ENCODE assay signal across 10 cellular contexts in the genomic region with DNA sequence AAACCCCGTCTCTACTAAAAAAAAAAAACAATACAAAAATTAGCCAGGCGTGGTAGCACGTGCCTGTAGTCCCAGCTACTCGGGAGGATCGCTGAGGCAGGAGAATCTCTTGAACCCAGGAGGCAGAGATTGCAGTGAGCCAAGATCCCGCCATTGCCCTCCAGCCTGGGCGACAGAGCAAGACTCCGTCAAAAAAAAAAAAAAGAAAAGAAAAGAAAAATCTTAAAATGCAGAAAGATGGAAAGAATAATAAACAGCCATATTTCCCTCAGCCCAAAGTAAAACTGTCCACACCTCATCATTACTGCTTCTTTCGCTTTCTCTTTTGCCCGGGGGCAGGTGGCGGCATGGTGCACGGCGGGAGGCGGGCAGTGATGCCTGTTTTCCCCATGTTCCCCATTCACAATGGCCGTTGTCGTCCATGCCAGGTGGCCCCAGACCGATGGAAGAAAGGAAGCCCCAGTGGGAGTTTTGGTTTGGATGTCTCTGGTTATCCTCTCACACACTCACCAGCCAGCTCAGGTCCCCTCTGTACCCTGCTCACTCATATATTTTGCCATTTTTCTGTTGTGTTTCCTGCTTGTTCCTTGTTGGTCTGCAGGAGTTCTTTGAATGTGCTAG. TPM values are rescaled to one million over a fixed set of nuclear protein-coding genes. Genes with fewer than 3 reads are reported as not detected.
DNase-seq lines count a peak whose midpoint lies in the region; ATAC-seq and TF ChIP-seq lines count a peak whose summit lies in the region.
"Had no signal": no experiment of that assay in that cellular context is flagged by ENCODE, and none has a peak within 500 bp of the region (broad histone marks: within the 10 kb centered on the region; RNA-seq: fewer than 3 reads in every experiment).

No MANE protein-coding gene starts in this region.

- H3K4me2 ChIP-seq in mammary epithelial cell (ENCODE audit: insufficient read depth, low read depth, low read length), result no peak overlapping the region

- DNase-seq in breast epithelium (ENCODE audit: low spot score in 2 of 2) (peak in 1 of 2 donors; percentile 39), mammary epithelial cell (no peak), lung (ENCODE audit: low spot score) (no peak), WTC11 (ENCODE audit: low spot score) (no peak)
- DNase-seq in activated CD8-positive, alpha-beta memory T cell treated with anti-CD3 and anti-CD28 coated beads for 24 hours, result peak; percentile 77
- DNase-seq: left ventricle myocardium inferior had no signal

- no peak overlapping the region for H3K9ac ChIP-seq in mammary epithelial cell (ENCODE audit: insufficient read depth, low read length)

- H4K20me1 ChIP-seq in mammary epithelial cell (ENCODE audit: insufficient read depth, low read length), result no peaks in the 10 kb centered on the region

- H3K36me3 ChIP-seq in breast epithelium (no peaks in the 10 kb centered on the region), mammary epithelial cell (ENCODE audit: insufficient read depth, low read length) (no peaks in the 10 kb centered on the region), lung (ENCODE audit: control insufficient read depth in 2 of 2, insufficient read depth in 2 of 2, low read length in 2 of 2) (no peaks in the 10 kb centered on the region)
- H3K36me3 ChIP-seq: ascending aorta, left ventricle myocardium inferior had no signal

- CTCF ChIA-PET in mammary epithelial cell (lab: Charles Lee; ENCODE audit: low non-redundant PET) (no interaction called here), WTC11 (lab: Charles Lee) (interaction anchor here (1.1 kb wide), 1 partner anchor 43 kb away, joined by 3 read pairs; no protein-coding TSS in a partner anchor)

- in situ Hi-C loops in mammary epithelial cell (cut with MboI; ENCODE audit: low sequenced_read_pairs in 2 of 2), result no loop called here

- H2AFZ ChIP-seq in mammary epithelial cell (ENCODE audit: low read depth, low read length), result no peak overlapping the region

- ATAC-seq in lung (ENCODE audit: insufficient read depth, low FRiP score) (peak; percentile 19), GM21381 (IDR thresholded peaks at IDR 0.05; ENCODE audit: unreplicated experiment) (no peak), HG03108 (IDR thresholded peaks at IDR 0.05; ENCODE audit: unreplicated experiment) (no peak), GM18907 (IDR thresholded peaks at IDR 0.05; ENCODE audit: unreplicated experiment) (no peak), WTC11 (no peak)

- H3K4me1 ChIP-seq in breast epithelium (no peaks in the 10 kb centered on the region), mammary epithelial cell (ENCODE audit: insufficient read depth, low read length) (peaks cover 6% of the 10 kb centered on the region), lung (ENCODE audit: control insufficient read depth in 2 of 2, insufficient read depth in 2 of 2, low read length in 2 of 2) (peaks cover 0 to 4% of the 10 kb centered on the region in 2 donors)
- H3K4me1 ChIP-seq: ascending aorta, left ventricle myocardium inferior had no signal

- H3K27ac ChIP-seq in breast epithelium, result no peak overlapping the region
- no peak overlapping the region for H3K27ac ChIP-seq in mammary epithelial cell (ENCODE audit: insufficient read depth, low read depth, low read length)
- H3K27ac ChIP-seq in lung (ENCODE audit: low read depth in 1 of 2, low read length in 1 of 2), result no peak overlapping the region
- H3K27ac ChIP-seq: ascending aorta, left ventricle myocardium inferior had no signal

- peaks cover 9% of the 10 kb centered on the region for H3K9me3 Mint-ChIP-seq in WTC11

- 74% methylated on average over 15 of the region's 17 CpGs for WGBS in mammary epithelial cell (ENCODE audit: low coverage, missing lambda C conversion rate)
- WGBS in lung, 2 donors, result 54 to 58% methylated on average over 17 of the region's 17 CpGs

- TF ChIP-seq CTCF in breast epithelium (IDR thresholded peaks at IDR 0.05) (no peak), mammary epithelial cell (conservative IDR thresholded peaks at IDR 0.05 in 1 of 2, IDR thresholded peaks at IDR 0.05 in 1 of 2; ENCODE audit: extremely low read depth in 1 of 2, insufficient read depth in 1 of 2, low read depth in 1 of 2, low read length in 2 of 2) (no peak), lung (IDR thresholded peaks at IDR 0.05; ENCODE audit: control extremely low read depth, extremely low read depth) (no peak), WTC11 (IDR thresholded peaks at IDR 0.05) (no peak)

- no peak overlapping the region for H3K4me3 Mint-ChIP-seq in WTC11

- intact Hi-C loops in breast epithelium (cut with DNase I; ENCODE audit: low total_unique reads) (loop anchor here (1.0 kb wide), 1 partner anchor 12 kb away; no protein-coding TSS in a partner anchor), mammary epithelial cell (cut with micrococcal nuclease) (no loop called here)

- H3K27me3 ChIP-seq in breast epithelium (no peaks in the 10 kb centered on the region), mammary epithelial cell (ENCODE audit: insufficient read depth, low read length) (no peaks in the 10 kb centered on the region), lung (ENCODE audit: control insufficient read depth, insufficient read depth) (no peaks in the 10 kb centered on the region)
- H3K27me3 ChIP-seq: ascending aorta had no signal

- no peaks in the 10 kb centered on the region for H3K79me2 ChIP-seq in mammary epithelial cell (ENCODE audit: insufficient read depth, low read length)

- H3K9me3 ChIP-seq in breast epithelium (no peaks in the 10 kb centered on the region), mammary epithelial cell (replicated peaks; ENCODE audit: insufficient read depth, low read length) (no peaks in the 10 kb centered on the region), lung (ENCODE audit: control insufficient read depth in 2 of 2, insufficient read depth in 1 of 2, low read length in 1 of 2) (peaks cover 0 to 2% of the 10 kb centered on the region in 2 donors)
- H3K9me3 ChIP-seq: ascending aorta, left ventricle myocardium inferior had no signal

- H3K27ac Mint-ChIP-seq in WTC11, result no peak overlapping the region

- no peaks in the 10 kb centered on the region for H3K36me3 Mint-ChIP-seq in WTC11

- H3K4me3 ChIP-seq in breast epithelium (peak overlapping the region in 2 of 3 donors; percentile 30 to 54), mammary epithelial cell (replicated peaks in 1 of 3; ENCODE audit: insufficient read depth in 1 of 3, low read depth in 2 of 3, low read length in 3 of 3) (no peak overlapping the region), lung (no peak overlapping the region)
- H3K4me3 ChIP-seq: ascending aorta, left ventricle myocardium inferior had no signal

- TF ChIP-seq POLR2A in breast epithelium (IDR thresholded peaks at IDR 0.05), result no peak

- POLR2A ChIA-PET in WTC11 (lab: Charles Lee), result no interaction called here

- H3K27me3 Mint-ChIP-seq in WTC11 (ENCODE audit: low read depth), result peaks cover 8% of the 10 kb centered on the region

- peaks cover 25% of the 10 kb centered on the region for H3K4me1 Mint-ChIP-seq in WTC11

- dilution Hi-C loops in mammary epithelial cell (cut with HindIII; ENCODE audit: low sequenced_read_pairs), result no loop called here

- no TSS peak for BruUV-seq in mammary epithelial cell (replicated peaks; lab: Mats Ljungman, UMichigan)

TF ChIP-seq in WTC11, 78 proteins besides CTCF, POLR2A, EP300 and RAD21 (continues in another document):
- TF ChIP-seq ZNF219 (CRISPR knock-in tag; IDR thresholded peaks at IDR 0.05; ENCODE audit: borderline replicate concordance) (no peak), TEAD4 (CRISPR knock-in tag; IDR thresholded peaks at IDR 0.05) (no peak)
- TF ChIP-seq, protein P1, sequence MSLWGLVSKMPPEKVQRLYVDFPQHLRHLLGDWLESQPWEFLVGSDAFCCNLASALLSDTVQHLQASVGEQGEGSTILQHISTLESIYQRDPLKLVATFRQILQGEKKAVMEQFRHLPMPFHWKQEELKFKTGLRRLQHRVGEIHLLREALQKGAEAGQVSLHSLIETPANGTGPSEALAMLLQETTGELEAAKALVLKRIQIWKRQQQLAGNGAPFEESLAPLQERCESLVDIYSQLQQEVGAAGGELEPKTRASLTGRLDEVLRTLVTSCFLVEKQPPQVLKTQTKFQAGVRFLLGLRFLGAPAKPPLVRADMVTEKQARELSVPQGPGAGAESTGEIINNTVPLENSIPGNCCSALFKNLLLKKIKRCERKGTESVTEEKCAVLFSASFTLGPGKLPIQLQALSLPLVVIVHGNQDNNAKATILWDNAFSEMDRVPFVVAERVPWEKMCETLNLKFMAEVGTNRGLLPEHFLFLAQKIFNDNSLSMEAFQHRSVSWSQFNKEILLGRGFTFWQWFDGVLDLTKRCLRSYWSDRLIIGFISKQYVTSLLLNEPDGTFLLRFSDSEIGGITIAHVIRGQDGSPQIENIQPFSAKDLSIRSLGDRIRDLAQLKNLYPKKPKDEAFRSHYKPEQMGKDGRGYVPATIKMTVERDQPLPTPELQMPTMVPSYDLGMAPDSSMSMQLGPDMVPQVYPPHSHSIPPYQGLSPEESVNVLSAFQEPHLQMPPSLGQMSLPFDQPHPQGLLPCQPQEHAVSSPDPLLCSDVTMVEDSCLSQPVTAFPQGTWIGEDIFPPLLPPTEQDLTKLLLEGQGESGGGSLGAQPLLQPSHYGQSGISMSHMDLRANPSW (CRISPR knock-in tag; conservative IDR thresholded peaks at IDR 0.05; ENCODE audit: low read depth), result no peak
- TF ChIP-seq, protein P2, sequence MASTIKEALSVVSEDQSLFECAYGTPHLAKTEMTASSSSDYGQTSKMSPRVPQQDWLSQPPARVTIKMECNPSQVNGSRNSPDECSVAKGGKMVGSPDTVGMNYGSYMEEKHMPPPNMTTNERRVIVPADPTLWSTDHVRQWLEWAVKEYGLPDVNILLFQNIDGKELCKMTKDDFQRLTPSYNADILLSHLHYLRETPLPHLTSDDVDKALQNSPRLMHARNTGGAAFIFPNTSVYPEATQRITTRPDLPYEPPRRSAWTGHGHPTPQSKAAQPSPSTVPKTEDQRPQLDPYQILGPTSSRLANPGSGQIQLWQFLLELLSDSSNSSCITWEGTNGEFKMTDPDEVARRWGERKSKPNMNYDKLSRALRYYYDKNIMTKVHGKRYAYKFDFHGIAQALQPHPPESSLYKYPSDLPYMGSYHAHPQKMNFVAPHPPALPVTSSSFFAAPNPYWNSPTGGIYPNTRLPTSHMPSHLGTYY (CRISPR knock-in tag; IDR thresholded peaks at IDR 0.05), result no peak

RNA-seq across cellular contexts. Expression of a gene that starts 37.0 kb away (rescaled TPM):
- total RNA-seq in breast epithelium, result 100 to 1,000 TPM in 1 of 3 donors, 10 to 100 TPM in 2; 37.3 to 151 (median 52.4) TPM
- total RNA-seq in mammary epithelial cell, result 10 to 100 TPM; 31.0 to 34.5 TPM
- 35.9 TPM for polyA plus RNA-seq in mammary epithelial cell
- polyA minus RNA-seq in mammary epithelial cell, result 11.5 TPM
- 10 to 100 TPM; 18.7 to 59.1 TPM for total RNA-seq in lung
- polyA plus RNA-seq in lung, result 10 to 100 TPM; 32.7 to 36.1 TPM
- total RNA-seq in WTC11 (2021), result 51.9 to 54.6 TPM (median 53.1 TPM) in 3 replicates

RNA-seq across cellular contexts. Expression of a gene that starts 52.8 kb away (rescaled TPM):
- total RNA-seq in breast epithelium (10 to 100 TPM in 2 of 3 donors, 1 to 10 TPM in 1; 5.6 to 25.6 (median 20.6) TPM), mammary epithelial cell (10 to 100 TPM; 23.8 to 41.9 TPM), lung (10 to 100 TPM; 41.6 to 44.4 TPM), WTC11 (2021) (7.3 to 12.7 TPM (median 8.1 TPM) in 3 replicates)
- polyA plus RNA-seq in mammary epithelial cell (4.9 TPM), lung (10 to 100 TPM; 14.5 to 15.1 TPM)
- 8.5 TPM for polyA minus RNA-seq in mammary epithelial cell

Comparison
In these comparisons a context has a peak if more than half of its experiments do, and no peak if none do; other contexts are left out.
1. H3K4me3 ChIP-seq: peak in breast epithelium (2 of 3); none in mammary epithelial cell (0 of 3) and lung (single experiment).